In genomic region chr20:51486197-51487005, GRCh38 we compare ENCODE assay signal across 1 cellular context.
A peak's percentile ranks its signal among the peaks of the same experiment; 100 is the strongest.
TF ChIP-seq lines count a peak whose summit lies in the region.

No MANE protein-coding gene starts in this region.

TF ChIP-seq in IMR-90, 13 proteins besides CTCF, POLR2A, EP300 and RAD21:
- TF ChIP-seq NFE2L2 (IDR thresholded peaks at IDR 0.05; ENCODE audit: low read depth, low read length) (no peak), MAFK (IDR thresholded peaks at IDR 0.05; ENCODE audit: low read depth, low read length) (peak; percentile 5; the same call in 1 of the 2 replicates), SMC3 (IDR thresholded peaks at IDR 0.05; ENCODE audit: low read depth, low read length) (0 out of 2 replicates have a peak, but pooled peaks have one; percentile 1), FOS (IDR thresholded peaks at IDR 0.05; ENCODE audit: low read depth, low read length) (peak; percentile 64)
